Comparison of ENCODE assay signal across 28 cellular contexts in genomic region chr6:74250161-74250560, GRCh38.
DNase-seq lines count a peak whose midpoint lies in the region; ATAC-seq, FAIRE-seq and TF ChIP-seq lines count a peak whose summit lies in the region.
"Had no signal": no experiment of that assay in that cellular context is flagged by ENCODE, and none has a peak within 500 bp of the region (broad histone marks: within the 10 kb centered on the region; RNA-seq: fewer than 3 reads in every experiment).

No MANE protein-coding gene starts in this region.

- intact Hi-C loops in head of caudate nucleus (cut with DNase I): no loop called here

- H3K27ac ChIP-seq in smooth muscle cell (ENCODE audit: low read depth): peak overlapping the region; percentile 20
- H3K27ac ChIP-seq: colonic mucosa, neural progenitor cell, testis had no signal

- TF ChIP-seq CTCF in smooth muscle cell (IDR thresholded peaks at IDR 0.05; ENCODE audit: borderline replicate concordance, insufficient read depth, poor library complexity, severe bottlenecking): no peak

- no peak overlapping the region for H3K9ac ChIP-seq in smooth muscle cell (ENCODE audit: low read depth)
- H3K9ac ChIP-seq: neural progenitor cell had no signal

- H4K20me1 ChIP-seq in smooth muscle cell (ENCODE audit: low read depth): no peaks in the 10 kb centered on the region

- H3F3A ChIP-seq in smooth muscle cell (ENCODE audit: low read depth): no peaks in the 10 kb centered on the region

- H3K9me3 ChIP-seq in smooth muscle cell (replicated peaks; ENCODE audit: low read depth): no peaks in the 10 kb centered on the region
- H3K9me3 ChIP-seq: colonic mucosa, testis had no signal

- H3K36me3 ChIP-seq in smooth muscle cell (ENCODE audit: low read depth): no peaks in the 10 kb centered on the region
- H3K36me3 ChIP-seq: colonic mucosa, neural progenitor cell had no signal

- H3K27me3 ChIP-seq in smooth muscle cell (ENCODE audit: low read depth): no peaks in the 10 kb centered on the region
- H3K27me3 ChIP-seq: colonic mucosa, neural progenitor cell, testis had no signal

- no peak overlapping the region for H2AFZ ChIP-seq in smooth muscle cell (ENCODE audit: low read depth)
- H2AFZ ChIP-seq: neural progenitor cell had no signal

- no peaks in the 10 kb centered on the region for H3K79me2 ChIP-seq in smooth muscle cell (ENCODE audit: low read depth)

- 71% methylated on average over 1 of the region's 1 CpG for WGBS in smooth muscle cell (ENCODE audit: low lambda C conversion rate)

- DNase-seq in GM19239 (ENCODE audit: insufficient read length, low spot score) (no peak), dermis blood vessel endothelial cell (peak; percentile 13), smooth muscle cell (lab: John Stamatoyannopoulos, UW; ENCODE audit: unreplicated experiment) (no peak), DMS79 (lab: John Stamatoyannopoulos, UW) (no peak), head of caudate nucleus (no peak)
- no peak for DNase-seq in activated naive CD4-positive, alpha-beta T cell (lab: John Stamatoyannopoulos, UW)
- DNase-seq: activated CD4-positive, alpha-beta memory T cell treated with anti-CD3 and anti-CD28 coated beads for 36 hours; activated CD4-positive, CD25-positive, alpha-beta regulatory T cell treated with anti-CD3 and anti-CD28 coated beads, Interleukin-2, amount 50 U/mL, for 72 hours; activated CD8-positive, alpha-beta memory T cell treated with anti-CD3 and anti-CD28 coated beads, Interleukin-2, amount 50 U/mL, for 4 hours; amygdala; colonic mucosa; effector memory CD4-positive, alpha-beta T cell; erythroblast; KG1; left colon; NCI-H1436; NCI-H2107; NCI-H446 treated with DMSO at 0.1 percent for 48 hours; NCI-H82; stimulated activated CD4-positive, alpha-beta T cell treated with anti-CD3 and anti-CD28 coated beads, Interleukin-15, amount 100 ng/mL, for 24 hours; stimulated activated naive CD4-positive, alpha-beta T cell; T-cell; testis had no signal

- no peak overlapping the region for H3K4me3 ChIP-seq in smooth muscle cell
- H3K4me3 ChIP-seq: colonic mucosa, neural progenitor cell, testis had no signal

- H3K4me2 ChIP-seq in smooth muscle cell: no peak overlapping the region
- H3K4me2 ChIP-seq: neural progenitor cell had no signal

- peak; percentile 11 for ATAC-seq in HG03378 (IDR thresholded peaks at IDR 0.05; ENCODE audit: unreplicated experiment)
- ATAC-seq in HG02938 (IDR thresholded peaks at IDR 0.05; ENCODE audit: unreplicated experiment): no peak
- ATAC-seq: left colon, sciatic nerve, T-cell had no signal

- H3K4me1 ChIP-seq in smooth muscle cell (ENCODE audit: low read depth): no peaks in the 10 kb centered on the region
- H3K4me1 ChIP-seq: colonic mucosa, neural progenitor cell, testis had no signal

- peak; percentile 26 for FAIRE-seq in GM19239 (lab: Jason Lieb, UNC)
- FAIRE-seq: D721Med had no signal
